Comparison of ENCODE assay signal across 17 cellular contexts in the genomic region with DNA sequence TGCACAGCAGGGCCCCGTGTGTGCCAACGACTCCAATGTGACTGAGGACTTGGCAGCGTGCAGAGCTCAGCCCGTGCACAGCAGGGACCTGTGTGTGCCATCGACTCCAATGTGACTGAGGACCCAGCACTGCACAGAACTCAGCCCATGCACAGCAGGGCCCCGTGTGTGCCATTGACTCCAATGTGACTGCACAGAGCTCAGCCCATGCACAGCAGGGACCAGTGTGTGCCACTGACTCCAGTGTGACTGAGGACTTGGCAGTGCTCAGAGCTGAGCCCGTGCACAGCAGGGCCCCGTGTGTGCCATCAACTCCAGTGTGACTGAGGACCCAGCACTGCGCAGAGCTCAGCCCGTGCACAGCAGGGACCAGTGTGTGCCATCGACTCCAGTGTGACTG.
A peak's percentile ranks its signal among the peaks of the same experiment; 100 is the strongest.
DNase-seq lines count a peak whose midpoint lies in the region; ATAC-seq and TF ChIP-seq lines count a peak whose summit lies in the region.
"Had no signal": no experiment of that assay in that cellular context is flagged by ENCODE, and none has a peak within 500 bp of the region (broad histone marks: within the 10 kb centered on the region; RNA-seq: fewer than 3 reads in every experiment).

No MANE protein-coding gene starts in this region.

- 69 to 74% methylated on average over 11 of the region's 11 CpGs for WGBS in heart right ventricle, 2 donors
- WGBS in esophagus muscularis mucosa = 80% methylated on average over 1 of the region's 11 CpGs
- no CpG with 5 or more reads among the region's 11 CpGs for WGBS in neuronal stem cell (ENCODE audit: extremely low coverage in 2 of 2, insufficient read length in 2 of 2, insufficient replicate concordance in 1 of 2), 2 donors

- no peaks in the 10 kb centered on the region for H3K79me1 ChIP-seq in neuronal stem cell (ENCODE audit: low read depth, low read length)

- no peak overlapping the region for H3K4me3 ChIP-seq in right atrium auricular region
- H3K4me3 ChIP-seq in heart right ventricle = no peak overlapping the region
- no peak overlapping the region for H3K4me3 ChIP-seq in esophagus muscularis mucosa
- peak overlapping the region in 1 of 2 donors; percentile 45 for H3K4me3 ChIP-seq in neuronal stem cell (ENCODE audit: low read length in 2 of 2)
- H3K4me3 ChIP-seq: A549, GM12878, GM23248, HAP-1 had no signal

- H3K36me3 ChIP-seq in right atrium auricular region (no peaks in the 10 kb centered on the region), heart right ventricle (no peaks in the 10 kb centered on the region), esophagus muscularis mucosa (no peaks in the 10 kb centered on the region), neuronal stem cell (replicated peaks in 1 of 2; ENCODE audit: control insufficient read depth in 2 of 2, insufficient read depth in 2 of 2, low read length in 2 of 2) (no peaks in the 10 kb centered on the region)
- H3K36me3 ChIP-seq: HAP-1 had no signal

- no peak overlapping the region for H3K4me2 ChIP-seq in neuronal stem cell (ENCODE audit: insufficient read depth, low read length, poor library complexity, severe bottlenecking)
- H3K4me2 ChIP-seq: A549 had no signal

- no peak overlapping the region for H2BK15ac ChIP-seq in neuronal stem cell (ENCODE audit: low read length)

- H2BK120ac ChIP-seq in neuronal stem cell (ENCODE audit: low read depth, low read length) = no peak overlapping the region

- TF ChIP-seq EP300 in esophagus muscularis mucosa (IDR thresholded peaks at IDR 0.05) = no peak

- no peak overlapping the region for H3K9ac ChIP-seq in neuronal stem cell (ENCODE audit: low read depth, low read length, poor library complexity)
- H3K9ac ChIP-seq: GM23248 had no signal

- H3K14ac ChIP-seq in neuronal stem cell (ENCODE audit: low read length) = no peak overlapping the region

- H3K4me1 ChIP-seq in right atrium auricular region (no peaks in the 10 kb centered on the region), heart right ventricle (no peaks in the 10 kb centered on the region), esophagus muscularis mucosa (no peaks in the 10 kb centered on the region), neuronal stem cell (ENCODE audit: control insufficient read depth in 2 of 2, insufficient read depth in 1 of 2, low read depth in 1 of 2, low read length in 2 of 2) (peaks cover 0 to 2% of the 10 kb centered on the region in 2 donors)
- H3K4me1 ChIP-seq: A549, HAP-1 had no signal

- no peaks in the 10 kb centered on the region for H3K27me3 ChIP-seq in right atrium auricular region
- peaks cover 0 to 61% (median 5%) of the 10 kb centered on the region in 7 donors for H3K27me3 ChIP-seq in heart right ventricle
- peaks cover 0 to 7% (median 0%) of the 10 kb centered on the region in 4 donors for H3K27me3 ChIP-seq in esophagus muscularis mucosa
- H3K27me3 ChIP-seq in neuronal stem cell (ENCODE audit: control insufficient read depth in 3 of 3, insufficient read depth in 3 of 3, low read depth in 1 of 3, low read length in 3 of 3) = peaks cover 0 to under 1% (median 0%) of the 10 kb centered on the region in 3 experiments

- no peak overlapping the region for H3K4ac ChIP-seq in neuronal stem cell (ENCODE audit: low read length)

- peak overlapping the region; percentile 48 for H2AK5ac ChIP-seq in neuronal stem cell (ENCODE audit: low read depth, low read length)

- H3K9me3 ChIP-seq in right atrium auricular region = no peaks in the 10 kb centered on the region
- no peaks in the 10 kb centered on the region for H3K9me3 ChIP-seq in heart right ventricle
- H3K9me3 ChIP-seq in esophagus muscularis mucosa = no peaks in the 10 kb centered on the region
- H3K9me3 ChIP-seq in neuronal stem cell (replicated peaks in 1 of 2; ENCODE audit: control insufficient read depth in 2 of 2, insufficient read depth in 1 of 2, low read depth in 1 of 2, low read length in 2 of 2) = no peaks in the 10 kb centered on the region
- H3K9me3 ChIP-seq: A549, HAP-1 had no signal

- no peak for TF ChIP-seq POLR2A in esophagus muscularis mucosa (IDR thresholded peaks at IDR 0.05; ENCODE audit: low read depth)

- no peak overlapping the region for H2AFZ ChIP-seq in neuronal stem cell (ENCODE audit: low read length)
- H2AFZ ChIP-seq: GM23248 had no signal

- H3K18ac ChIP-seq in neuronal stem cell (ENCODE audit: low read length) = no peak overlapping the region

- H2BK12ac ChIP-seq in neuronal stem cell (ENCODE audit: low read length) = peak overlapping the region; percentile 27

- no peak overlapping the region for H4K91ac ChIP-seq in neuronal stem cell (ENCODE audit: low read depth, low read length, poor library complexity)

- H4K8ac ChIP-seq in neuronal stem cell (ENCODE audit: low read depth, low read length) = no peak overlapping the region

- no peak for TF ChIP-seq CTCF in right atrium auricular region (IDR thresholded peaks at IDR 0.05)
- no peak for TF ChIP-seq CTCF in heart right ventricle (IDR thresholded peaks at IDR 0.05)
- TF ChIP-seq CTCF in esophagus muscularis mucosa (IDR thresholded peaks at IDR 0.05) = no peak

- DNase-seq in right atrium auricular region (ENCODE audit: low spot score) (peak; percentile 13), heart right ventricle (no peak), esophagus muscularis mucosa (ENCODE audit: extremely low spot score) (peak; percentile 57), neuronal stem cell (ENCODE audit: low spot score) (no peak), superior temporal gyrus (ENCODE audit: extremely low spot score) (no peak), NCI-H1048 (lab: John Stamatoyannopoulos, UW) (no peak)
- DNase-seq: AML-193; Calu3; CD4-positive, alpha-beta T cell; DMS79 treated with DMSO at 0.1 percent for 48 hours; GM23248 had no signal

- ATAC-seq in heart right ventricle = no peak
- ATAC-seq in HG03108 (IDR thresholded peaks at IDR 0.05; ENCODE audit: unreplicated experiment) = no peak
- ATAC-seq: GM12878 had no signal

- no peak overlapping the region for H3K27ac ChIP-seq in right atrium auricular region
- H3K27ac ChIP-seq in heart right ventricle = no peak overlapping the region
- H3K27ac ChIP-seq in esophagus muscularis mucosa (replicated peaks in 1 of 4) = no peak overlapping the region
- no peak overlapping the region for H3K27ac ChIP-seq in neuronal stem cell (replicated peaks; ENCODE audit: low read length)
- H3K27ac ChIP-seq: 22Rv1, A549, C4-2B, GM23248 had no signal

- no peak overlapping the region for H2BK5ac ChIP-seq in neuronal stem cell (ENCODE audit: low read length)

- intact Hi-C loops in heart right ventricle (cut with DNase I) (no loop called here), esophagus muscularis mucosa (cut with DNase I) (no loop called here)

- no peak overlapping the region for H3K23ac ChIP-seq in neuronal stem cell (ENCODE audit: low read depth, low read length, poor library complexity)

Comparison
In these comparisons a context has a peak if more than half of its experiments do, and no peak if none do; other contexts are left out.
1. DNase-seq: peak in right atrium auricular region (single experiment) and esophagus muscularis mucosa (single experiment); none in heart right ventricle (0 of 2), neuronal stem cell (single experiment), superior temporal gyrus (single experiment) and NCI-H1048 (single experiment).